10 cellular contexts compared by ENCODE assay signal in genomic region chr6:130027948-130028347, GRCh38. TPM values are rescaled to one million over a fixed set of nuclear protein-coding genes. Genes with fewer than 3 reads are reported as not detected.
DNase-seq lines count a peak whose midpoint lies in the region; ATAC-seq and TF ChIP-seq lines count a peak whose summit lies in the region.
"Had no signal": no experiment of that assay in that cellular context is flagged by ENCODE, and none has a peak within 500 bp of the region (broad histone marks: within the 10 kb centered on the region; RNA-seq: fewer than 3 reads in every experiment).

No MANE protein-coding gene starts in this region.

- peak overlapping the region; percentile 68; the same call in 1 of the 2 replicates for H3K27ac ChIP-seq in MM.1S (ENCODE audit: low read length)

- TF ChIP-seq POLR2A in erythroblast (IDR thresholded peaks at IDR 0.05; ENCODE audit: low read length): no peak

- no peak for TF ChIP-seq CTCF in MM.1S (IDR thresholded peaks at IDR 0.05; ENCODE audit: low read length)

- no peaks in the 10 kb centered on the region for H4K20me1 ChIP-seq in MM.1S (ENCODE audit: insufficient read depth, low read length)

- H3K27me3 Mint-ChIP-seq in activated T-cell treated with anti-CD3 and anti-CD28 coated beads, Interleukin-2, amount 50 U/mL, for 72 hours (ENCODE audit: low read depth): no peaks in the 10 kb centered on the region
- no peaks in the 10 kb centered on the region for H3K27me3 Mint-ChIP-seq in stimulated activated naive B cell treated with anti-CD40 and anti-IgM and Interleukin-4, amounts not matched to agents 10 μg/mL and 1 μg/mL and 100 μg/mL, for 72 hours

- H3K79me2 ChIP-seq in MM.1S (ENCODE audit: low read length): no peaks in the 10 kb centered on the region

- H3K4me3 Mint-ChIP-seq in activated T-cell treated with anti-CD3 and anti-CD28 coated beads, Interleukin-2, amount 50 U/mL, for 72 hours: peak overlapping the region; percentile 53 to 54
- H3K4me3 Mint-ChIP-seq in stimulated activated naive B cell treated with anti-CD40 and anti-IgM and Interleukin-4, amounts not matched to agents 10 μg/mL and 1 μg/mL and 100 μg/mL, for 72 hours: peak overlapping the region; percentile 15 to 64
- H3K4me3 Mint-ChIP-seq: neural crest cell had no signal

- peaks cover 20% of the 10 kb centered on the region for H3K4me1 ChIP-seq in MM.1S (ENCODE audit: low read length)

- no peak for DNase-seq in activated T-cell treated with anti-CD3 and anti-CD28 coated beads, Interleukin-2, amount 50 U/mL, for 72 hours
- no peak for DNase-seq in activated T-cell treated with anti-CD3 and anti-CD28 coated beads, Interleukin-2, amount 50 U/mL, for 1 hour
- peak; percentile 73 for DNase-seq in MM.1S
- no peak for DNase-seq in stimulated activated naive B cell treated with anti-CD40 and anti-IgM and Interleukin-4, amounts not matched to agents 10 μg/mL and 1 μg/mL and 100 μg/mL, for 72 hours
- DNase-seq in NCI-H1092 treated with DMSO at 0.1 percent for 48 hours (lab: John Stamatoyannopoulos, UW): no peak
- DNase-seq in cerebellar nuclear complex (lab: John Stamatoyannopoulos, UW): no peak
- no peak for DNase-seq in erythroblast (lab: John Stamatoyannopoulos, UW)
- DNase-seq: NCI-H1417 had no signal

- no peaks in the 10 kb centered on the region for H3K9me2 ChIP-seq in MM.1S (replicated peaks; ENCODE audit: insufficient read depth, low read length)

- ATAC-seq in activated T-cell treated with anti-CD3 and anti-CD28 coated beads, Interleukin-2, amount 50 U/mL, for 72 hours (replicated peaks in 1 of 2): peak; percentile 28 to 47
- peak; percentile 86 for ATAC-seq in HG02642 (IDR thresholded peaks at IDR 0.05; ENCODE audit: poor library complexity, unreplicated experiment)
- ATAC-seq in stimulated activated naive B cell treated with anti-CD40 and anti-IgM and Interleukin-4, amounts not matched to agents 10 μg/mL and 1 μg/mL and 100 μg/mL, for 72 hours (replicated peaks): peak; percentile 94 to 99

- H3K4me3 ChIP-seq in MM.1S (ENCODE audit: low read length): no peak overlapping the region

- H3F3A ChIP-seq in MM.1S (ENCODE audit: insufficient read depth, low read length): peaks cover 9% of the 10 kb centered on the region; the same call in 1 of the 2 replicates

- no peaks in the 10 kb centered on the region for H3K36me3 ChIP-seq in MM.1S (replicated peaks; ENCODE audit: insufficient read depth, low read length)

- peak overlapping the region; percentile 44 for H3K27ac Mint-ChIP-seq in activated T-cell treated with anti-CD3 and anti-CD28 coated beads, Interleukin-2, amount 50 U/mL, for 72 hours
- peak overlapping the region; percentile 84 for H3K27ac Mint-ChIP-seq in stimulated activated naive B cell treated with anti-CD40 and anti-IgM and Interleukin-4, amounts not matched to agents 10 μg/mL and 1 μg/mL and 100 μg/mL, for 72 hours

- no peak overlapping the region for H2AFZ ChIP-seq in MM.1S (ENCODE audit: low read length)

- H3K9ac ChIP-seq in MM.1S (ENCODE audit: low read length): no peak overlapping the region

- no peaks in the 10 kb centered on the region for H3K9me3 Mint-ChIP-seq in activated T-cell treated with anti-CD3 and anti-CD28 coated beads, Interleukin-2, amount 50 U/mL, for 72 hours
- peaks cover 0 to 3% of the 10 kb centered on the region in 2 donors for H3K9me3 Mint-ChIP-seq in stimulated activated naive B cell treated with anti-CD40 and anti-IgM and Interleukin-4, amounts not matched to agents 10 μg/mL and 1 μg/mL and 100 μg/mL, for 72 hours
- H3K9me3 Mint-ChIP-seq: neural crest cell had no signal

- H3K36me3 Mint-ChIP-seq in activated T-cell treated with anti-CD3 and anti-CD28 coated beads, Interleukin-2, amount 50 U/mL, for 72 hours (ENCODE audit: insufficient read depth in 2 of 2): peaks cover 4 to 5% of the 10 kb centered on the region in 2 donors
- peaks cover 16 to 17% of the 10 kb centered on the region in 2 donors for H3K36me3 Mint-ChIP-seq in stimulated activated naive B cell treated with anti-CD40 and anti-IgM and Interleukin-4, amounts not matched to agents 10 μg/mL and 1 μg/mL and 100 μg/mL, for 72 hours

- H3K4me1 Mint-ChIP-seq in activated T-cell treated with anti-CD3 and anti-CD28 coated beads, Interleukin-2, amount 50 U/mL, for 72 hours (ENCODE audit: low read depth): peaks cover 56% of the 10 kb centered on the region
- peaks cover 27 to 45% of the 10 kb centered on the region in 2 donors for H3K4me1 Mint-ChIP-seq in stimulated activated naive B cell treated with anti-CD40 and anti-IgM and Interleukin-4, amounts not matched to agents 10 μg/mL and 1 μg/mL and 100 μg/mL, for 72 hours
- H3K4me1 Mint-ChIP-seq: neural crest cell had no signal

- no peaks in the 10 kb centered on the region for H3K27me3 ChIP-seq in MM.1S (replicated peaks; ENCODE audit: insufficient read depth, low read length)

- H3K9me3 ChIP-seq in MM.1S (replicated peaks; ENCODE audit: insufficient read depth, low read length): no peaks in the 10 kb centered on the region

- peak overlapping the region; percentile 21; the same call in 1 of the 2 replicates for H3K4me2 ChIP-seq in MM.1S (ENCODE audit: low read depth, low read length)

RNA-seq across cellular contexts. Expression of gene L3MBTL3, which starts 9.6 kb away (rescaled TPM):
- 10 to 100 TPM in 1 of 2 donors, 1 to 10 TPM in 1; 9.1 to 10.9 TPM for total RNA-seq in activated T-cell treated with anti-CD3 and anti-CD28 coated beads, Interleukin-2, amount 50 U/mL, for 72 hours

Comparison
In these comparisons a context has a peak if more than half of its experiments do, and no peak if none do; other contexts are left out.
1. ATAC-seq: peak in every context shown above with its lines; median percentile 96 in stimulated activated naive B cell treated with anti-CD40 and anti-IgM and Interleukin-4, amounts not matched to agents 10 μg/mL and 1 μg/mL and 100 μg/mL, for 72 hours; 86 in HG02642; 38 in activated T-cell treated with anti-CD3 and anti-CD28 coated beads, Interleukin-2, amount 50 U/mL, for 72 hours.